In the genomic region with DNA sequence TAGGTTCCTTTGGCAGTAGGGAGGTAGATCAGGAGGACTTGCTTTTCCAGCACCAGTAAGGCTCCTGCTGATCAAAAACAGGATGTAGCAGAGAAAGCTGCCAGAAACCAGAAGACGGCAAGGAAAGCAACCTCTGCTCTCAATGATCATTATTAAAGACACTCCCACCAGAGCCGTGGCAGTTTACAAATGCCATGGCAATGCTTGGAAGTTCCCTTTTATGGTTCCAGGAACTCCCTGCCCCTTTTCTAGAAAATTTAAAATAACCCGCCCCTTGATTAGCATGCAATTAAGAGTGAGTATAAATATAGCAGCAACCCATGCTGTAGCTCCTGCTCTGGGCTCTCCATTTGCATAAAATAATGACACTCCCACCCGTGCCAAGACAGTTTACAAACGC, we compare ENCODE assay signal across 19 cellular contexts. TPM values are rescaled to one million over a fixed set of nuclear protein-coding genes. Genes with fewer than 3 reads are reported as not detected.
DNase-seq lines count a peak whose midpoint lies in the region; ATAC-seq and TF ChIP-seq lines count a peak whose summit lies in the region.
"Had no signal": no experiment of that assay in that cellular context is flagged by ENCODE, and none has a peak within 500 bp of the region (broad histone marks: within the 10 kb centered on the region; RNA-seq: fewer than 3 reads in every experiment).

No MANE protein-coding gene starts in this region.

- H3K27me3 ChIP-seq in MM.1S (replicated peaks; ENCODE audit: insufficient read depth, low read length): no peaks in the 10 kb centered on the region
- H3K27me3 ChIP-seq in foreskin keratinocyte: peaks cover 11% of the 10 kb centered on the region
- H3K27me3 ChIP-seq: ovary had no signal

- DNase-seq in MM.1S: no peak
- DNase-seq in UCSD-AML1 (lab: John Stamatoyannopoulos, UW; ENCODE audit: unreplicated experiment): peak; percentile 46
- no peak for DNase-seq in foreskin keratinocyte
- no peak for DNase-seq in OCI-LY7 (ENCODE audit: low spot score)
- DNase-seq in NCI-H774 (lab: John Stamatoyannopoulos, UW): no peak
- DNase-seq: activated B cell treated with CpG ODN at 0.5 μM for 24 hours; activated effector memory CD4-positive, alpha-beta T cell treated with anti-CD3 and anti-CD28 coated beads, Interleukin-2, amount 50 U/mL, for 16 hours; C1 segment of cervical spinal cord; glutamatergic neuron; NCI-H1105 treated with DMSO at 0.1 percent for 48 hours; NCI-H2171; NCI-H748 treated with DMSO at 0.1 percent for 48 hours; SW 1271 had no signal

- intact Hi-C loops in OCI-LY7 (cut with micrococcal nuclease; ENCODE audit: unreplicated experiment): no loop called here

- peak overlapping the region; percentile 29; the same call in 1 of the 2 replicates for H3K4me3 ChIP-seq in MM.1S (ENCODE audit: low read length)
- no peak overlapping the region for H3K4me3 ChIP-seq in OCI-LY7 (ENCODE audit: low read depth, low read length, poor library complexity, severe bottlenecking)
- H3K4me3 ChIP-seq: ovary, smooth muscle cell had no signal

- H3K79me2 ChIP-seq in MM.1S (ENCODE audit: low read length): no peaks in the 10 kb centered on the region
- H3K79me2 ChIP-seq in OCI-LY7 (ENCODE audit: insufficient read depth, low read depth, low read length): no peaks in the 10 kb centered on the region

- BruUV-seq in OCI-LY7 (replicated peaks; lab: Mats Ljungman, UMichigan): no TSS peak

- H3K36me3 ChIP-seq in MM.1S (replicated peaks; ENCODE audit: insufficient read depth, low read length): no peaks in the 10 kb centered on the region
- no peaks in the 10 kb centered on the region for H3K36me3 ChIP-seq in OCI-LY7 (ENCODE audit: insufficient read depth, low read length)
- H3K36me3 ChIP-seq: ovary had no signal

- H3F3A ChIP-seq in MM.1S (ENCODE audit: insufficient read depth, low read length): no peaks in the 10 kb centered on the region

- H3K27ac ChIP-seq in MM.1S (ENCODE audit: low read length) (no peak overlapping the region), foreskin keratinocyte (no peak overlapping the region), OCI-LY7 (ENCODE audit: low read depth, low read length, poor library complexity, severe bottlenecking) (no peak overlapping the region)
- H3K27ac ChIP-seq: ovary had no signal

- H3K4me1 ChIP-seq in MM.1S (ENCODE audit: low read length) (no peaks in the 10 kb centered on the region), foreskin keratinocyte (no peaks in the 10 kb centered on the region), OCI-LY7 (ENCODE audit: insufficient read depth, low read length, poor library complexity, severe bottlenecking) (no peaks in the 10 kb centered on the region)

- no peaks in the 10 kb centered on the region for H3K9me3 ChIP-seq in MM.1S (replicated peaks; ENCODE audit: insufficient read depth, low read length)
- no peaks in the 10 kb centered on the region for H3K9me3 ChIP-seq in OCI-LY7 (ENCODE audit: low read length)
- H3K9me3 ChIP-seq: ovary had no signal

- H3K9me2 ChIP-seq in MM.1S (replicated peaks; ENCODE audit: insufficient read depth, low read length): no peaks in the 10 kb centered on the region
- no peaks in the 10 kb centered on the region for H3K9me2 ChIP-seq in OCI-LY7 (ENCODE audit: insufficient read depth, low read length)

- H3K27ac Mint-ChIP-seq in stimulated activated memory B cell treated with anti-CD40 and anti-IgM and Interleukin-4, amounts not matched to agents 10 μg/mL and 1 μg/mL and 100 μg/mL, for 72 hours: no peak overlapping the region
- H3K27ac Mint-ChIP-seq: activated B cell treated with CpG ODN at 0.5 μM for 24 hours, type B pancreatic cell had no signal

- POLR2A ChIA-PET in OCI-LY7 (lab: Charles Lee): interaction anchor here (0.7 kb wide), 1 partner anchor 9 kb away, joined by 3 read pairs; no protein-coding TSS in a partner anchor

- no peak for TF ChIP-seq CTCF in MM.1S (IDR thresholded peaks at IDR 0.05; ENCODE audit: low read length)
- TF ChIP-seq CTCF in foreskin keratinocyte (conservative IDR thresholded peaks at IDR 0.05): no peak
- no peak for TF ChIP-seq CTCF in OCI-LY7 (conservative IDR thresholded peaks at IDR 0.05; ENCODE audit: low read length)

- H2AFZ ChIP-seq in MM.1S (ENCODE audit: low read length): no peak overlapping the region
- no peak overlapping the region for H2AFZ ChIP-seq in OCI-LY7 (ENCODE audit: low read length)

- H3K4me3 Mint-ChIP-seq in stimulated activated memory B cell treated with anti-CD40 and anti-IgM and Interleukin-4, amounts not matched to agents 10 μg/mL and 1 μg/mL and 100 μg/mL, for 72 hours: peak overlapping the region; percentile 6
- H3K4me3 Mint-ChIP-seq: activated B cell treated with CpG ODN at 0.5 μM for 24 hours, type B pancreatic cell had no signal

- no peaks in the 10 kb centered on the region for H3K36me3 Mint-ChIP-seq in stimulated activated memory B cell treated with anti-CD40 and anti-IgM and Interleukin-4, amounts not matched to agents 10 μg/mL and 1 μg/mL and 100 μg/mL, for 72 hours
- H3K36me3 Mint-ChIP-seq: type B pancreatic cell had no signal

- H3K9me3 Mint-ChIP-seq in stimulated activated memory B cell treated with anti-CD40 and anti-IgM and Interleukin-4, amounts not matched to agents 10 μg/mL and 1 μg/mL and 100 μg/mL, for 72 hours: no peaks in the 10 kb centered on the region
- H3K9me3 Mint-ChIP-seq: activated B cell treated with CpG ODN at 0.5 μM for 24 hours, type B pancreatic cell had no signal

- H4K20me1 ChIP-seq in MM.1S (ENCODE audit: insufficient read depth, low read length) (no peaks in the 10 kb centered on the region), OCI-LY7 (ENCODE audit: insufficient read depth, low read length) (no peaks in the 10 kb centered on the region)

- no peaks in the 10 kb centered on the region for H3K27me3 Mint-ChIP-seq in stimulated activated memory B cell treated with anti-CD40 and anti-IgM and Interleukin-4, amounts not matched to agents 10 μg/mL and 1 μg/mL and 100 μg/mL, for 72 hours
- H3K27me3 Mint-ChIP-seq: type B pancreatic cell had no signal

- H3K4me1 Mint-ChIP-seq in stimulated activated memory B cell treated with anti-CD40 and anti-IgM and Interleukin-4, amounts not matched to agents 10 μg/mL and 1 μg/mL and 100 μg/mL, for 72 hours: peaks cover 17% of the 10 kb centered on the region

- CTCF ChIA-PET in OCI-LY7 (lab: Charles Lee; ENCODE audit: unreplicated experiment): no interaction called here

- peak overlapping the region; percentile 37 for H3K4me2 ChIP-seq in MM.1S (ENCODE audit: low read depth, low read length)
- H3K4me2 ChIP-seq in OCI-LY7 (ENCODE audit: low read length): no peak overlapping the region
- H3K4me2 ChIP-seq: smooth muscle cell had no signal

- ATAC-seq in foreskin keratinocyte: peak; percentile 14
- no peak for ATAC-seq in stimulated activated memory B cell treated with anti-CD40 and anti-IgM and Interleukin-4, amounts not matched to agents 10 μg/mL and 1 μg/mL and 100 μg/mL, for 72 hours
- ATAC-seq in HG02840 (IDR thresholded peaks at IDR 0.05; ENCODE audit: low FRiP score, unreplicated experiment): no peak

- no peak overlapping the region for H3K9ac ChIP-seq in MM.1S (ENCODE audit: low read length)

RNA-seq across cellular contexts. Expression of a gene that starts 16.1 kb away (rescaled TPM):
- total RNA-seq in foreskin keratinocyte (0.27 TPM in 1 of 2 replicates, not detected in the other), OCI-LY7 (2022) (not detected in 2 replicates)
- polyA plus RNA-seq in foreskin keratinocyte: 0.14 and 0.20 TPM in 2 replicates
- not detected in 2 replicates for total RNA-seq in OCI-LY7 (2014; rRNA removed; shearing (Covaris generic))
- total RNA-seq: activated B cell treated with CpG ODN at 0.5 μM for 24 hours, RPMI7951, smooth muscle cell had no signal
- polyA plus RNA-seq: smooth muscle cell had no signal
